Comparison of ENCODE assay signal across 8 cellular contexts in the genomic region with DNA sequence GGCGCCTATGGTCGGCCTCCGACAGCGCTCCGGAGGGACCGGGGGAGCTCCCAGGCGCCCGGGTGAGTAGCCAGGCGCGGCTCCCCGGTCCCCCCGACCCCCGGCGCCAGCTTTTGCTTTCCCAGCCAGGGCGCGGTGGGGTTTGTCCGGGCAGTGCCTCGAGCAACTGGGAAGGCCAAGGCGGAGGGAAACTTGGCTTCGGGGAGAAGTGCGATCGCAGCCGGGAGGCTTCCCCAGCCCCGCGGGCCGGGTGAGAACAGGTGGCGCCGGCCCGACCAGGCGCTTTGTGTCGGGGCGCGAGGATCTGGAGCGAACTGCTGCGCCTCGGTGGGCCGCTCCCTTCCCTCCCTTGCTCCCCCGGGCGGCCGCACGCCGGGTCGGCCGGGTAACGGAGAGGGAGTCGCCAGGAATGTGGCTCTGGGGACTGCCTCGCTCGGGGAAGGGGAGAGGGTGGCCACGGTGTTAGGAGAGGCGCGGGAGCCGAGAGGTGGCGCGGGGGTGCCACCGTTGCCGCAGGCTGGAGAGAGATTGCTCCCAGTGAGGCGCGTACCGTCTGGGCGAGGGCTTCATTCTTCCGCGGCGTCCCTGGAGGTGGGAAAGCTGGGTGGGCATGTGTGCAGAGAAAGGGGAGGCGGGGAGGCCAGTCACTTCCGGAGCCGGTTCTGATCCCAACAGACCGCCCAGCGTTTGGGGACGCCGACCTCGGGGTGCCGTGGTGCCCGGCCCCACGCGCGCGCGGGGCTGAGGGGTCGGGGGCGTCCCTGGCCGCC. TPM values are rescaled to one million over a fixed set of nuclear protein-coding genes. Genes with fewer than 3 reads are reported as not detected.
DNase-seq lines count a peak whose midpoint lies in the region; ATAC-seq and TF ChIP-seq lines count a peak whose summit lies in the region.

No MANE protein-coding gene starts in this region.

- H2AFZ ChIP-seq in Loucy (ENCODE audit: low read length): peak overlapping the region; percentile 72

- in situ Hi-C loops in astrocyte of the spinal cord (cut with HindIII; ENCODE audit: low sequenced_read_pairs): no loop called here

- TF ChIP-seq CTCF in Loucy (conservative IDR thresholded peaks at IDR 0.05; ENCODE audit: low read length) (no peak), astrocyte of the spinal cord (IDR thresholded peaks at IDR 0.05; ENCODE audit: low read depth, low read length) (peak; percentile 23)

- intact Hi-C loops in sciatic nerve (cut with DNase I): no loop called here

- no peaks in the 10 kb centered on the region for H4K20me1 ChIP-seq in Loucy (ENCODE audit: insufficient read depth, low read length, poor library complexity, severe bottlenecking)

- H3F3A ChIP-seq in Loucy (ENCODE audit: low read depth): no peaks in the 10 kb centered on the region

- peak overlapping the region; percentile 68 for H3K4me2 ChIP-seq in Loucy (ENCODE audit: low read depth, low read length, poor library complexity, severe bottlenecking)

- no peaks in the 10 kb centered on the region for H3K9me3 ChIP-seq in Loucy (ENCODE audit: insufficient read depth, low read depth, low read length)
- H3K9me3 ChIP-seq in iPS-20b (ENCODE audit: insufficient read depth, low read depth, low read length): no peaks in the 10 kb centered on the region

- no peaks in the 10 kb centered on the region for H3K36me3 ChIP-seq in Loucy (ENCODE audit: insufficient read depth, low read length)
- H3K36me3 ChIP-seq in iPS-20b (ENCODE audit: insufficient read depth, low read depth, low read length): peaks cover 35% of the 10 kb centered on the region

- peaks cover 14% of the 10 kb centered on the region for H3K4me1 ChIP-seq in Loucy (ENCODE audit: insufficient read depth, low read length, poor library complexity, severe bottlenecking)
- H3K4me1 ChIP-seq in iPS-20b (ENCODE audit: insufficient read depth, low read length): peaks cover 16% of the 10 kb centered on the region

- ATAC-seq in GM19455 (IDR thresholded peaks at IDR 0.05; ENCODE audit: unreplicated experiment) (peak; percentile 26), sciatic nerve (peak; percentile 64), HG02970 (IDR thresholded peaks at IDR 0.05; ENCODE audit: low FRiP score, unreplicated experiment) (no peak)

- no peaks in the 10 kb centered on the region for H3K9me2 ChIP-seq in Loucy (replicated peaks; ENCODE audit: low read depth, low read length)

- DNase-seq in DMS114 treated with DMSO at 0.1 percent for 48 hours (lab: John Stamatoyannopoulos, UW; ENCODE audit: unreplicated experiment): peak; percentile 5
- peak; percentile 30 for DNase-seq in astrocyte of the spinal cord (ENCODE audit: low read depth, low spot score)
- DNase-seq in sciatic nerve (ENCODE audit: low spot score): peak; percentile 65
- no peak for DNase-seq in DMS153 treated with DMSO at 0.1 percent for 48 hours (lab: John Stamatoyannopoulos, UW; ENCODE audit: unreplicated experiment)

- peak overlapping the region; percentile 94 for H3K27ac ChIP-seq in iPS-20b (ENCODE audit: low read length)

- peaks cover 19% of the 10 kb centered on the region; the same call in 1 of the 2 replicates for H3K79me2 ChIP-seq in Loucy (ENCODE audit: insufficient read depth, low read length)

- H3K4me3 ChIP-seq in Loucy (ENCODE audit: low read length, poor library complexity, severe bottlenecking) (peak overlapping the region; percentile 77), astrocyte of the spinal cord (ENCODE audit: low read depth, low read length) (peak overlapping the region; percentile 57), iPS-20b (ENCODE audit: low read length) (peak overlapping the region; percentile 90)

- H3K9ac ChIP-seq in Loucy (ENCODE audit: low read depth, low read length, poor library complexity, severe bottlenecking): peak overlapping the region; percentile 74
- peak overlapping the region; percentile 90 for H3K9ac ChIP-seq in iPS-20b (ENCODE audit: low read depth, low read length)

- H3K27me3 ChIP-seq in Loucy (ENCODE audit: insufficient read depth, low read length, poor library complexity, severe bottlenecking) (no peaks in the 10 kb centered on the region), iPS-20b (ENCODE audit: insufficient read depth, low read length) (peaks cover 6% of the 10 kb centered on the region; the same call in 1 of the 2 replicates)

RNA-seq across cellular contexts. Expression of a gene that starts 0.6 kb away (rescaled TPM):
- total RNA-seq in sciatic nerve: 71.1 TPM
